In genomic region chr3:10140996-10141546, GRCh38 we compare ENCODE assay signal across 8 cellular contexts. TPM values are rescaled to one million over a fixed set of nuclear protein-coding genes. Genes with fewer than 3 reads are reported as not detected.
DNase-seq lines count a peak whose midpoint lies in the region; ATAC-seq, FAIRE-seq and TF ChIP-seq lines count a peak whose summit lies in the region.

No MANE protein-coding gene starts in this region.

- H3K4me2 ChIP-seq in OCI-LY3 (ENCODE audit: low read length), result peak overlapping the region; percentile 57
- H3K4me2 ChIP-seq in endothelial cell of umbilical vein (ENCODE audit: insufficient read depth, low read length), result no peak overlapping the region

- TF ChIP-seq POLR2A in endothelial cell of umbilical vein (IDR thresholded peaks at IDR 0.05; ENCODE audit: low read depth, low read length), result no peak

- FAIRE-seq in endothelial cell of umbilical vein (lab: Jason Lieb, UNC), result no peak

- peaks cover 23% of the 10 kb centered on the region for H4K20me1 ChIP-seq in OCI-LY3 (ENCODE audit: insufficient read depth, low read length)
- no peaks in the 10 kb centered on the region for H4K20me1 ChIP-seq in endothelial cell of umbilical vein (replicated peaks; ENCODE audit: control insufficient read depth, extremely low read depth, insufficient read depth, low read length)

- no peaks in the 10 kb centered on the region for H3K36me3 ChIP-seq in CD4-positive, alpha-beta memory T cell (ENCODE audit: insufficient read depth, low read length)
- H3K36me3 ChIP-seq in OCI-LY3 (replicated peaks; ENCODE audit: low read depth, low read length), result peaks cover 19% of the 10 kb centered on the region
- H3K36me3 ChIP-seq in endothelial cell of umbilical vein (ENCODE audit: control insufficient read depth in 2 of 2, extremely low read depth in 1 of 2, insufficient read depth in 2 of 2, low read length in 2 of 2), result no peaks in the 10 kb centered on the region

- no peaks in the 10 kb centered on the region for H3K9me3 ChIP-seq in CD4-positive, alpha-beta memory T cell (ENCODE audit: control insufficient read depth in 1 of 2, low read length in 2 of 2)
- no peaks in the 10 kb centered on the region for H3K9me3 ChIP-seq in OCI-LY3 (ENCODE audit: insufficient read depth, low read length)
- no peaks in the 10 kb centered on the region for H3K9me3 ChIP-seq in endothelial cell of umbilical vein (replicated peaks; ENCODE audit: control insufficient read depth, insufficient read depth, low read length)

- POLR2A ChIA-PET in CD4-positive, alpha-beta memory T cell (lab: Charles Lee; ENCODE audit: partially characterized antibody), result interaction anchor here (0.6 to 2.5 kb wide), 19 partner anchors 9 to 208 kb away, joined by 3 to 25 read pairs (median 6); partner anchors contain the start of genes CRELD1, IRAK2, SEC13 and TATDN2
- POLR2A ChIA-PET in endothelial cell of umbilical vein (lab: Charles Lee), result interaction anchor here (0.5 to 0.6 kb wide), 2 partner anchors 34 to 36 kb away, joined by 3 to 4 read pairs; no protein-coding TSS in a partner anchor

- CTCF ChIA-PET in CD4-positive, alpha-beta memory T cell (lab: Charles Lee; ENCODE audit: partially characterized antibody), result interaction anchor here (0.6 to 2.5 kb wide), 4 partner anchors 10 to 123 kb away, joined by 3 to 9 read pairs (median 4); no protein-coding TSS in a partner anchor
- CTCF ChIA-PET in endothelial cell of umbilical vein (lab: Charles Lee), result interaction anchor here (0.9 to 2.0 kb wide), 8 partner anchors 14 to 145 kb away, joined by 3 to 11 read pairs (median 3); partner anchors contain the start of gene TATDN2

- H3K4me3 ChIP-seq in CD4-positive, alpha-beta memory T cell (ENCODE audit: low read length in 2 of 2), result peak overlapping the region; percentile 21 to 55
- H3K4me3 ChIP-seq in OCI-LY3 (ENCODE audit: low read length), result peak overlapping the region; percentile 80
- no peak overlapping the region for H3K4me3 ChIP-seq in endothelial cell of umbilical vein (replicated peaks in 1 of 3; ENCODE audit: insufficient read depth in 1 of 3, low read depth in 1 of 3, low read length in 3 of 3)

- H3K4me3 Mint-ChIP-seq in CD4-positive, alpha-beta memory T cell, result peak overlapping the region; percentile 90 to 98 (median 95)
- H3K4me3 Mint-ChIP-seq in osteocyte (ENCODE audit: unreplicated experiment), result peak overlapping the region; percentile 91

- dilution Hi-C loops in endothelial cell of umbilical vein (cut with MboI; ENCODE audit: extremely low pct_ligation_motif_present, low sequenced_read_pairs), result no loop called here

- H3K9me1 ChIP-seq in endothelial cell of umbilical vein (replicated peaks; ENCODE audit: control insufficient read depth, extremely low read depth, insufficient read depth, low read length), result no peaks in the 10 kb centered on the region

- peaks cover 37% of the 10 kb centered on the region for H3K4me1 ChIP-seq in CD4-positive, alpha-beta memory T cell (ENCODE audit: insufficient read depth, low read length)
- H3K4me1 ChIP-seq in OCI-LY3 (ENCODE audit: low read length), result peaks cover 18% of the 10 kb centered on the region
- peaks cover 8% of the 10 kb centered on the region for H3K4me1 ChIP-seq in endothelial cell of umbilical vein (ENCODE audit: control insufficient read depth, extremely low read depth, insufficient read depth, low read length)

- ATAC-seq in HG02610 (IDR thresholded peaks at IDR 0.05; ENCODE audit: unreplicated experiment) (no peak), HG03565 (IDR thresholded peaks at IDR 0.05; ENCODE audit: unreplicated experiment) (no peak)

- DNase-seq in CD4-positive, alpha-beta memory T cell, result no peak
- DNase-seq in endothelial cell of umbilical vein (ENCODE audit: low read depth, low spot score) (no peak), osteocyte (ENCODE audit: extremely low spot score, unreplicated experiment) (no peak), islet precursor cell (no peak), DMS114 treated with DMSO at 0.1 percent for 48 hours (lab: John Stamatoyannopoulos, UW; ENCODE audit: unreplicated experiment) (no peak)

- H3K27me3 ChIP-seq in CD4-positive, alpha-beta memory T cell (ENCODE audit: insufficient read depth, low read length), result no peaks in the 10 kb centered on the region
- H3K27me3 ChIP-seq in OCI-LY3 (ENCODE audit: low read depth, low read length) (no peaks in the 10 kb centered on the region), endothelial cell of umbilical vein (ENCODE audit: control insufficient read depth in 2 of 2, insufficient read depth in 2 of 2, low read length in 2 of 2) (no peaks in the 10 kb centered on the region)

- H2AFZ ChIP-seq in OCI-LY3 (ENCODE audit: low read depth, low read length), result peak overlapping the region; percentile 78
- peak overlapping the region; percentile 78 for H2AFZ ChIP-seq in endothelial cell of umbilical vein (ENCODE audit: low read depth, low read length)

- H3K27ac Mint-ChIP-seq in CD4-positive, alpha-beta memory T cell, result peak overlapping the region; percentile 42 to 99 (median 98)
- peak overlapping the region; percentile 93 for H3K27ac Mint-ChIP-seq in osteocyte (ENCODE audit: unreplicated experiment)

- no peaks in the 10 kb centered on the region for H3K9me3 Mint-ChIP-seq in CD4-positive, alpha-beta memory T cell
- H3K9me3 Mint-ChIP-seq in osteocyte (ENCODE audit: unreplicated experiment), result no peaks in the 10 kb centered on the region

- H3K27me3 Mint-ChIP-seq in CD4-positive, alpha-beta memory T cell, result no peaks in the 10 kb centered on the region
- no peaks in the 10 kb centered on the region for H3K27me3 Mint-ChIP-seq in osteocyte (ENCODE audit: unreplicated experiment)

- H3K36me3 Mint-ChIP-seq in CD4-positive, alpha-beta memory T cell, result peaks cover 7 to 19% of the 10 kb centered on the region in 2 donors
- peaks cover 2% of the 10 kb centered on the region for H3K36me3 Mint-ChIP-seq in osteocyte (ENCODE audit: unreplicated experiment)

- BruUV-seq in endothelial cell of umbilical vein (replicated peaks; lab: Mats Ljungman, UMichigan), result TSS peak; percentile 45

- peak overlapping the region; percentile 37; the same call in 1 of the 2 replicates for H3K9ac ChIP-seq in OCI-LY3 (ENCODE audit: low read length)
- H3K9ac ChIP-seq in endothelial cell of umbilical vein (replicated peaks; ENCODE audit: extremely low read depth, insufficient read depth, low read length), result no peak overlapping the region

- TF ChIP-seq CTCF in OCI-LY3 (IDR thresholded peaks at IDR 0.05; ENCODE audit: low read depth, low read length), result no peak
- TF ChIP-seq CTCF in endothelial cell of umbilical vein (IDR thresholded peaks at IDR 0.05; ENCODE audit: extremely low read depth in 1 of 2, insufficient read depth in 1 of 2, low read depth in 1 of 2, low read length in 2 of 2), result no peak
- no peak for TF ChIP-seq CTCF in osteocyte (IDR thresholded peaks at IDR 0.05)

- intact Hi-C loops in CD4-positive, alpha-beta memory T cell (cut with micrococcal nuclease), result loop anchor here (1.0 to 5.0 kb wide), 3 partner anchors 26 to 409 kb away; partner anchors contain the start of genes BRK1, BRPF1 and TATDN2
- intact Hi-C loops in endothelial cell of umbilical vein (cut with micrococcal nuclease), result loop anchor here (1.0 to 10.0 kb wide), 3 partner anchors 26 to 326 kb away; partner anchors contain the start of genes BRK1, TATDN2 and TTLL3

- H3K27ac ChIP-seq in CD4-positive, alpha-beta memory T cell (ENCODE audit: low read depth, low read length), result peak overlapping the region; percentile 94
- H3K27ac ChIP-seq in OCI-LY3 (ENCODE audit: low read length) (no peak overlapping the region), endothelial cell of umbilical vein (ENCODE audit: insufficient read depth, low read depth, low read length) (no peak overlapping the region)

- H3K79me2 ChIP-seq in OCI-LY3 (ENCODE audit: low read length) (peaks cover 45% of the 10 kb centered on the region), endothelial cell of umbilical vein (ENCODE audit: control insufficient read depth, insufficient read depth, low read length) (peaks cover 36% of the 10 kb centered on the region)

- H3K4me1 Mint-ChIP-seq in CD4-positive, alpha-beta memory T cell, result peaks cover 16 to 48% (median 24%) of the 10 kb centered on the region in 4 donors
- H3K4me1 Mint-ChIP-seq in osteocyte (ENCODE audit: unreplicated experiment), result peaks cover 27% of the 10 kb centered on the region

RNA-seq across cellular contexts. Expression of gene VHL, which starts 0.5 kb away (rescaled TPM):
- 10 to 100 TPM; 73.7 to 75.9 TPM for total RNA-seq in CD4-positive, alpha-beta memory T cell
- polyA plus RNA-seq in CD4-positive, alpha-beta memory T cell, result 10 to 100 TPM in 1 of 2 donors, 1 to 10 TPM in 1; 2.0 to 29.9 TPM
- total RNA-seq in endothelial cell of umbilical vein (39.2 and 41.0 TPM in 2 replicates), osteocyte (52.2 and 53.0 TPM in 2 replicates)
- polyA plus RNA-seq in endothelial cell of umbilical vein, result 8.5 and 10.4 TPM in 2 replicates
- 8.9 and 9.2 TPM in 2 replicates for polyA plus RNA-seq in endothelial cell of umbilical vein (2011; cell fraction: cytosol; rRNA removed)
- 11.8 and 17.7 TPM in 2 replicates for polyA plus RNA-seq in endothelial cell of umbilical vein (2011; cell fraction: nucleus; rRNA removed)
- polyA plus RNA-seq in endothelial cell of umbilical vein (2012), result 23.4 and 25.5 TPM in 2 replicates
- polyA minus RNA-seq in endothelial cell of umbilical vein, result 24.4 and 26.6 TPM in 2 replicates
- 19.6 TPM for polyA minus RNA-seq in endothelial cell of umbilical vein (2011; cell fraction: cytosol; rRNA and poly(A)+ RNA removed)
- polyA minus RNA-seq in endothelial cell of umbilical vein (2011; cell fraction: nucleus; rRNA and poly(A)+ RNA removed), result 8.9 and 9.8 TPM in 2 replicates

RNA-seq across cellular contexts. Expression of gene IRAK2, which starts 23.6 kb away (rescaled TPM):
- total RNA-seq in CD4-positive, alpha-beta memory T cell, result 1 to 10 TPM; 4.8 to 5.3 TPM
- polyA plus RNA-seq in CD4-positive, alpha-beta memory T cell, result 1 to 10 TPM; 4.4 to 5.8 TPM
- total RNA-seq in endothelial cell of umbilical vein (10.0 and 11.1 TPM in 2 replicates), osteocyte (1.3 and 1.5 TPM in 2 replicates)
- polyA plus RNA-seq in endothelial cell of umbilical vein, result 7.3 and 7.9 TPM in 2 replicates
- polyA plus RNA-seq in endothelial cell of umbilical vein (2011; cell fraction: cytosol; rRNA removed), result 7.8 TPM in 2 replicates
- 6.7 and 7.3 TPM in 2 replicates for polyA plus RNA-seq in endothelial cell of umbilical vein (2011; cell fraction: nucleus; rRNA removed)
- polyA plus RNA-seq in endothelial cell of umbilical vein (2012), result 6.2 and 7.9 TPM in 2 replicates
- 7.6 and 7.7 TPM in 2 replicates for polyA minus RNA-seq in endothelial cell of umbilical vein
- 7.8 TPM for polyA minus RNA-seq in endothelial cell of umbilical vein (2011; cell fraction: cytosol; rRNA and poly(A)+ RNA removed)
- 5.3 and 5.7 TPM in 2 replicates for polyA minus RNA-seq in endothelial cell of umbilical vein (2011; cell fraction: nucleus; rRNA and poly(A)+ RNA removed)

RNA-seq across cellular contexts. Expression of gene BRK1, which starts 25.6 kb away (rescaled TPM):
- 10 to 100 TPM; 73.0 to 78.1 TPM for total RNA-seq in CD4-positive, alpha-beta memory T cell
- 100 to 1,000 TPM; 211 to 279 TPM for polyA plus RNA-seq in CD4-positive, alpha-beta memory T cell
- total RNA-seq in endothelial cell of umbilical vein (123 and 133 TPM in 2 replicates), osteocyte (140 and 144 TPM in 2 replicates)
- polyA plus RNA-seq in endothelial cell of umbilical vein, result 144 and 163 TPM in 2 replicates
- polyA plus RNA-seq in endothelial cell of umbilical vein (2011; cell fraction: cytosol; rRNA removed), result 197 and 198 TPM in 2 replicates
- polyA plus RNA-seq in endothelial cell of umbilical vein (2011; cell fraction: nucleus; rRNA removed), result 51.0 and 53.9 TPM in 2 replicates
- 223 and 235 TPM in 2 replicates for polyA plus RNA-seq in endothelial cell of umbilical vein (2012)
- polyA minus RNA-seq in endothelial cell of umbilical vein, result 92.8 and 97.2 TPM in 2 replicates
- 38.8 TPM for polyA minus RNA-seq in endothelial cell of umbilical vein (2011; cell fraction: cytosol; rRNA and poly(A)+ RNA removed)
- polyA minus RNA-seq in endothelial cell of umbilical vein (2011; cell fraction: nucleus; rRNA and poly(A)+ RNA removed), result 18.7 and 22.2 TPM in 2 replicates

RNA-seq across cellular contexts. Expression of gene FANCD2OS, which starts 33.0 kb away (rescaled TPM):
- not detected for total RNA-seq in CD4-positive, alpha-beta memory T cell
- not detected for polyA plus RNA-seq in CD4-positive, alpha-beta memory T cell
- total RNA-seq in endothelial cell of umbilical vein (not detected in 2 replicates), osteocyte (not detected in 2 replicates)
- not detected in 2 replicates for polyA plus RNA-seq in endothelial cell of umbilical vein
- polyA plus RNA-seq in endothelial cell of umbilical vein (2011; cell fraction: cytosol; rRNA removed), result not detected in 2 replicates
- polyA plus RNA-seq in endothelial cell of umbilical vein (2011; cell fraction: nucleus; rRNA removed), result not detected in 2 replicates
- not detected in 2 replicates for polyA plus RNA-seq in endothelial cell of umbilical vein (2012)
- polyA minus RNA-seq in endothelial cell of umbilical vein, result not detected in 2 replicates
- polyA minus RNA-seq in endothelial cell of umbilical vein (2011; cell fraction: cytosol; rRNA and poly(A)+ RNA removed), result not detected
- not detected in 2 replicates for polyA minus RNA-seq in endothelial cell of umbilical vein (2011; cell fraction: nucleus; rRNA and poly(A)+ RNA removed)

Comparison
In these comparisons a context has a peak if more than half of its experiments do, and no peak if none do; other contexts are left out.
1. H3K4me3 ChIP-seq: peak in CD4-positive, alpha-beta memory T cell (2 of 2) and OCI-LY3 (single experiment); none in endothelial cell of umbilical vein (0 of 3).